In the genomic region with DNA sequence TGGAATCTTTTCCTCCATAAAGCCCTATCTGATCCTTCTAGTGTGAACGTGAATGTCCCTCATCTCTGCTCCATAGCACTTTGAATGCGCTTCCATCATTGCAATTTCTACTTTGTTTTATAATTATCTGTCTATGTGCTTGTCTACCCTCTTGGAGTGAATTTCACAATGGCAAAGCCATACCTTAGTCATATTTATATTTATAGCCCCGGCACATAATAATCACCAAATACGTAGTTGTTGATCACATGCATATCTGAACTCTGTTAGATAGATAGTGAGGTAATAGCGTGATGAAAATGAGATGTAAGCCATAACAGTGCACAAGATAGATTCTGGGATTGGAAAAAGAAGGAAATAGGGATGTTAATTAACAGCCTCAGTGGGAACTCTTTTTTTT, we compare ENCODE assay signal across 22 cellular contexts.
"Had no signal": no experiment of that assay in that cellular context is flagged by ENCODE, and none has a peak within 500 bp of the region (broad histone marks: within the 10 kb centered on the region; RNA-seq: fewer than 3 reads in every experiment).

No MANE protein-coding gene starts in this region.

- H3K27ac ChIP-seq: HL-60, SK-N-MC had no signal

- H3K27me3 ChIP-seq: SJSA1 had no signal

- H3K9me3 ChIP-seq: SJSA1 had no signal

- H3K4me3 ChIP-seq: SJSA1, SK-N-MC had no signal

- DNase-seq: KBM-7, MV-4-11, NCI-H1048, NCI-H1105, NCI-H1417 treated with DMSO at 0.1 percent for 48 hours, NCI-H146, NCI-H187, NCI-H2029, NCI-H2081 treated with DMSO at 0.1 percent for 48 hours, NCI-H2171, NCI-H226, NCI-H446, NCI-H510A, NCI-H524 treated with DMSO at 0.1 percent for 48 hours, NCI-H69, NCI-H774, Right ventricle myocardium superior, RPMI8226, SIG-M5 had no signal
